In the genomic region with DNA sequence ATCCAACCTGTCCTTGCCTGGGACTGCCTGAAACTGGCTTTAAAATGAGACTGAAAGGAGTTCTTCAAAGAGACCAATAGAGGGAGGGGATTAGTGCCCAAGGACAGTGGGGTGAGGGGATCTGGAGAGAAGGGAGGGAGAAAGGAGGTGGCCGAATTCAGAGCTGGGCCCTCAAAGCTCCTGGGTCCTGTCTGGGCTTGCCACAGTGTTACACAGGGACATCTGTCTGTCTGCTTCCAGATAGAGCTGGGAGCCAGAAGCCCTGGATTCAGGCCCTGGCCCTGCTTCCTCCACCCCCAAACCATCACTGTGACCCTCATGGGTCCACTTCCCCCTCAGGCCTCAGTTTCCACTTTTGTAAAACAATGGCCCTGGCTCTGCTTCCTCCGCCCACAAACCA, we compare ENCODE assay signal across 25 cellular contexts. TPM values are rescaled to one million over a fixed set of nuclear protein-coding genes. Genes with fewer than 3 reads are reported as not detected.
DNase-seq lines count a peak whose midpoint lies in the region; ATAC-seq, FAIRE-seq and TF ChIP-seq lines count a peak whose summit lies in the region.
"Had no signal": no experiment of that assay in that cellular context is flagged by ENCODE, and none has a peak within 500 bp of the region (broad histone marks: within the 10 kb centered on the region; RNA-seq: fewer than 3 reads in every experiment).

No MANE protein-coding gene starts in this region.

- H3K56ac ChIP-seq in H1 (replicated peaks; ENCODE audit: insufficient read length, low read depth, low read length) = no peak overlapping the region

- FAIRE-seq in H1 (lab: Jason Lieb, UNC) = no peak
- FAIRE-seq: GM12891, RCC 7860 had no signal

- no peak overlapping the region for H4K8ac ChIP-seq in H1 (ENCODE audit: extremely low read depth, insufficient read depth, low read length)

- 94% methylated on average over 2 of the region's 2 CpGs for WGBS in right cardiac atrium
- WGBS in H1 (ENCODE audit: extremely low coverage in 1 of 2, insufficient coverage in 1 of 2, insufficient read length in 1 of 2, insufficient replicate concordance in 2 of 2, low coverage in 1 of 2, low lambda C conversion rate in 2 of 2, missing lambda C conversion rate in 1 of 2), 2 experiments = 94% methylated on average over 2 of the region's 2 CpGs; no CpG with 5 or more reads in 1 of the 2 experiments

- H2BK15ac ChIP-seq in H1 (ENCODE audit: low read length) = 0 out of 2 replicates have a peak overlapping the region, but pooled peaks have one; percentile 61

- H3K4ac ChIP-seq in H1 (replicated peaks; ENCODE audit: insufficient read length, low read depth, low read length) = no peak overlapping the region

- ATAC-seq in right cardiac atrium (no peak), Right ventricle myocardium inferior (no peak)
- ATAC-seq: GM23338 had no signal

- no peak overlapping the region for H2BK20ac ChIP-seq in H1 (ENCODE audit: low read length)

- H3K4me3 ChIP-seq in right cardiac atrium (ENCODE audit: low read length) (no peak overlapping the region), H1 (ENCODE audit: extremely low read depth in 1 of 4, insufficient read depth in 2 of 4, low read depth in 3 of 4, low read length in 4 of 4) (no peak overlapping the region)
- H3K4me3 ChIP-seq: BLaER1 treated with 17β-estradiol and CSF1 and Interleukin-3, amounts not matched to agents 10 nM and 100 nM; GM23338 had no signal

- no peak overlapping the region; the same call in 1 of the 2 replicates for H3K18ac ChIP-seq in H1 (ENCODE audit: extremely low read depth, low read length)

- no peak for TF ChIP-seq POLR2A in H1 (IDR thresholded peaks at IDR 0.05; ENCODE audit: control extremely low read depth in 1 of 2, low read depth in 2 of 2, low read length in 2 of 2)

- H3K9me3 ChIP-seq in right cardiac atrium (ENCODE audit: control insufficient read depth, low read length) (no peaks in the 10 kb centered on the region), H1 (ENCODE audit: insufficient read depth in 2 of 2, low read depth in 1 of 2, low read length in 1 of 2) (no peaks in the 10 kb centered on the region)
- H3K9me3 ChIP-seq: BLaER1 treated with 17β-estradiol and CSF1 and Interleukin-3, amounts not matched to agents 10 nM and 100 nM; Caco-2 had no signal

- peak; percentile 50 for DNase-seq in DMS 273 (lab: John Stamatoyannopoulos, UW; ENCODE audit: unreplicated experiment)
- no peak for DNase-seq in DMS 273 treated with DMSO at 0.1 percent for 48 hours (lab: John Stamatoyannopoulos, UW)
- no peak for DNase-seq in right cardiac atrium
- no peak for DNase-seq in Right ventricle myocardium inferior (ENCODE audit: missing footprints)
- no peak for DNase-seq in H1 (ENCODE audit: low read depth in 1 of 2, low spot score in 2 of 2)
- no peak for DNase-seq in putamen (ENCODE audit: low spot score)
- no peak for DNase-seq in activated CD4-positive, alpha-beta T cell treated with anti-CD3 and anti-CD28 coated beads for 4 hours
- DNase-seq: ACHN; Caco-2; CD4-positive, alpha-beta memory T cell; DMS153; HCEC 1CT; KG1; NCI-H1105; NCI-H146; NCI-H2029; NCI-H526; OCI-M1; SHP77 had no signal

- no peak overlapping the region for H4K5ac ChIP-seq in H1 (ENCODE audit: insufficient read length, low read depth, low read length)

- CTCF ChIA-PET in H1 (lab: Charles Lee; ENCODE audit: partially characterized antibody) = interaction anchor here (0.6 to 7.4 kb wide), 7 partner anchors 8 to 123 kb away, joined by 3 to 78 read pairs (median 4); a partner anchor contains a TSS

- H2BK120ac ChIP-seq in H1 (replicated peaks; ENCODE audit: low read depth, low read length) = peak overlapping the region; percentile 59

- peaks cover 17% of the 10 kb centered on the region; the same call in 1 of the 2 replicates for H3K23me2 ChIP-seq in H1 (ENCODE audit: low read depth, low read length)

- H3K27ac ChIP-seq in right cardiac atrium (ENCODE audit: low read length) (peak overlapping the region; percentile 96), H1 (ENCODE audit: low read depth, low read length) (no peak overlapping the region), temporal lobe (ENCODE audit: low read depth, low read length) (peak overlapping the region; percentile 73)
- H3K27ac ChIP-seq: 22Rv1; BLaER1 treated with 17β-estradiol and CSF1 and Interleukin-3, amounts not matched to agents 10 nM and 100 nM had no signal

- H3K27me3 ChIP-seq in right cardiac atrium (ENCODE audit: control insufficient read depth, insufficient read depth) = no peaks in the 10 kb centered on the region
- peaks cover 15 to 32% (median 28%) of the 10 kb centered on the region in 4 experiments for H3K27me3 ChIP-seq in H1 (replicated peaks in 1 of 4; ENCODE audit: control insufficient read depth in 3 of 4, extremely low read depth in 1 of 4, insufficient read depth in 3 of 4, low read length in 3 of 4)

- peaks cover 5 to 10% of the 10 kb centered on the region in 2 experiments for H4K20me1 ChIP-seq in H1 (replicated peaks in 1 of 2; ENCODE audit: control insufficient read depth in 1 of 2, insufficient read depth in 2 of 2, low read length in 2 of 2)

- no peak overlapping the region for H2BK12ac ChIP-seq in H1 (ENCODE audit: low read depth, low read length)

- H3K9ac ChIP-seq in H1 (replicated peaks in 1 of 4; ENCODE audit: extremely low read depth in 1 of 4, low read depth in 3 of 4, low read length in 3 of 4) = no peak overlapping the region
- H3K9ac ChIP-seq: BLaER1 treated with 17β-estradiol and CSF1 and Interleukin-3, amounts not matched to agents 10 nM and 100 nM had no signal

- H3K14ac ChIP-seq in H1 (ENCODE audit: insufficient read length) = no peak overlapping the region

- H3K36me3 ChIP-seq in H1 (ENCODE audit: control insufficient read depth in 2 of 4, insufficient read depth in 4 of 4, low read length in 3 of 4) = no peaks in the 10 kb centered on the region; a peak in 1 of 8 replicates
- H3K36me3 ChIP-seq: BLaER1 treated with 17β-estradiol and CSF1 and Interleukin-3, amounts not matched to agents 10 nM and 100 nM had no signal

- no peak for TF ChIP-seq CTCF in H1 (IDR thresholded peaks at IDR 0.05; ENCODE audit: control extremely low read depth in 1 of 3, insufficient read depth in 1 of 3, low read depth in 1 of 3, low read length in 3 of 3)

- H2AFZ ChIP-seq in H1 (ENCODE audit: low read length) = no peak overlapping the region
- H2AFZ ChIP-seq: GM23338 had no signal

- intact Hi-C loops in right cardiac atrium (cut with DNase I) (no loop called here), Right ventricle myocardium inferior (cut with DNase I) (no loop called here)

- H3K23ac ChIP-seq in H1 (ENCODE audit: insufficient read length) = no peak overlapping the region

- no peak overlapping the region for H3K4me2 ChIP-seq in H1 (ENCODE audit: insufficient read depth in 1 of 2, low read depth in 2 of 2, low read length in 2 of 2)
- H3K4me2 ChIP-seq: BLaER1 treated with 17β-estradiol and CSF1 and Interleukin-3, amounts not matched to agents 10 nM and 100 nM; GM23338 had no signal

- H3K79me2 ChIP-seq in H1 (ENCODE audit: control insufficient read depth in 1 of 2, insufficient read depth in 2 of 2, low read length in 2 of 2) = no peaks in the 10 kb centered on the region

- H3K4me1 ChIP-seq in right cardiac atrium (ENCODE audit: control insufficient read depth, insufficient read depth, low read length) (peaks cover 5% of the 10 kb centered on the region), H1 (replicated peaks in 1 of 4; ENCODE audit: control insufficient read depth in 3 of 4, insufficient read depth in 4 of 4, low read length in 3 of 4) (peaks cover 0 to 18% (median 9%) of the 10 kb centered on the region in 4 experiments; a peak in 6 of 7 replicates)

- peak overlapping the region; percentile 53; the same call in 1 of the 2 replicates for H2AK5ac ChIP-seq in H1 (ENCODE audit: low read depth, low read length)

- H2BK5ac ChIP-seq in H1 (ENCODE audit: low read depth, low read length) = no peak overlapping the region; the same call in 1 of the 2 replicates

- no peak for TF ChIP-seq EP300 in H1 (IDR thresholded peaks at IDR 0.05; ENCODE audit: borderline replicate concordance in 1 of 2, low read depth in 2 of 2, low read length in 2 of 2)

- TF ChIP-seq RAD21 in H1 (IDR thresholded peaks at IDR 0.05 in 1 of 2, conservative IDR thresholded peaks at IDR 0.05 in 1 of 2; ENCODE audit: low read depth in 2 of 2, low read length in 2 of 2) = no peak

- POLR2A ChIA-PET in H1 (lab: Charles Lee; ENCODE audit: partially characterized antibody) = interaction anchor here (0.5 to 3.3 kb wide), 8 partner anchors 9 to 52 kb away, joined by 3 to 11 read pairs (median 4); a partner anchor contains a TSS

- H4K91ac ChIP-seq in H1 (replicated peaks; ENCODE audit: insufficient read length, low read length) = peak overlapping the region; percentile 80

- no peaks in the 10 kb centered on the region for H3K79me1 ChIP-seq in H1 (ENCODE audit: low read depth, low read length)

RNA-seq across cellular contexts. Expression of a gene that starts 3.6 kb away (rescaled TPM):
- total RNA-seq in right cardiac atrium = 10 to 100 TPM; 15.7 to 40.5 (median 31.3) TPM
- 40.4 TPM for polyA plus RNA-seq in right cardiac atrium
- total RNA-seq in Right ventricle myocardium inferior = 16.0 TPM
- 2.2 and 2.3 TPM in 2 replicates for total RNA-seq in H1 (2021; fragmentation: NEBNext Ultra II Directional; extraction: Animal tissue kit (Norgen Biotek cat#: 25700))
- 1.4 TPM in 2 replicates for polyA plus RNA-seq in H1 (2011; rRNA removed)
- 1.3 TPM for polyA plus RNA-seq in H1 (2011; cell fraction: cytosol; rRNA removed)
- 1.2 TPM for polyA plus RNA-seq in H1 (2011; cell fraction: nucleus; rRNA removed)
- polyA plus RNA-seq in H1 (2012, experiment 1 of 2) = 1.0 to 3.7 TPM (median 2.6 TPM) in 4 replicates
- polyA plus RNA-seq in H1 (2012, experiment 2 of 2) = 1.2 TPM
- 1.2 TPM for polyA plus RNA-seq in H1 (2013, experiment 1 of 2)
- polyA plus RNA-seq in H1 (2013, experiment 2 of 2) = 1.3 TPM
- polyA minus RNA-seq in H1 (2011; rRNA and poly(A)+ RNA removed) = 0.41 TPM in 2 replicates
- polyA minus RNA-seq in H1 (2011; cell fraction: cytosol; rRNA and poly(A)+ RNA removed) = 1.8 TPM
- not detected for polyA minus RNA-seq in H1 (2011; cell fraction: nucleus; rRNA and poly(A)+ RNA removed)
- total RNA-seq in temporal lobe = 6.6 TPM
- total RNA-seq: CD4-positive, alpha-beta memory T cell had no signal
- polyA plus RNA-seq: CD4-positive, alpha-beta memory T cell had no signal

RNA-seq across cellular contexts. Expression of a gene that starts 16.5 kb away (rescaled TPM):
- total RNA-seq in right cardiac atrium = 1 to 10 TPM; 5.0 to 8.3 (median 7.4) TPM
- polyA plus RNA-seq in right cardiac atrium = 7.9 TPM
- 4.4 TPM for total RNA-seq in Right ventricle myocardium inferior
- total RNA-seq in H1 (2021; fragmentation: NEBNext Ultra II Directional; extraction: Animal tissue kit (Norgen Biotek cat#: 25700)) = 7.8 and 7.9 TPM in 2 replicates
- polyA plus RNA-seq in H1 (2011; rRNA removed) = 8.0 and 13.0 TPM in 2 replicates
- 7.9 TPM for polyA plus RNA-seq in H1 (2011; cell fraction: cytosol; rRNA removed)
- polyA plus RNA-seq in H1 (2011; cell fraction: nucleus; rRNA removed) = 4.4 TPM
- polyA plus RNA-seq in H1 (2012, experiment 1 of 2) = 6.7 to 7.7 TPM (median 7.3 TPM) in 4 replicates
- polyA plus RNA-seq in H1 (2012, experiment 2 of 2) = 4.7 TPM
- polyA plus RNA-seq in H1 (2013, experiment 1 of 2) = 14.5 TPM
- polyA plus RNA-seq in H1 (2013, experiment 2 of 2) = 19.3 TPM
- polyA minus RNA-seq in H1 (2011; rRNA and poly(A)+ RNA removed) = 7.5 and 13.4 TPM in 2 replicates
- polyA minus RNA-seq in H1 (2011; cell fraction: cytosol; rRNA and poly(A)+ RNA removed) = 3.1 TPM
- 4.7 TPM for polyA minus RNA-seq in H1 (2011; cell fraction: nucleus; rRNA and poly(A)+ RNA removed)
- total RNA-seq in temporal lobe = 1.5 TPM
- total RNA-seq: CD4-positive, alpha-beta memory T cell had no signal

RNA-seq across cellular contexts. Expression of a gene that starts 54.7 kb away (rescaled TPM):
- 100 to 1,000 TPM; 216 to 253 (median 238) TPM for total RNA-seq in right cardiac atrium
- 134 TPM for polyA plus RNA-seq in right cardiac atrium
- 195 TPM for total RNA-seq in Right ventricle myocardium inferior
- 441 and 448 TPM in 2 replicates for total RNA-seq in H1 (2021; fragmentation: NEBNext Ultra II Directional; extraction: Animal tissue kit (Norgen Biotek cat#: 25700))
- 437 and 698 TPM in 2 replicates for polyA plus RNA-seq in H1 (2011; rRNA removed)
- polyA plus RNA-seq in H1 (2011; cell fraction: cytosol; rRNA removed) = 503 TPM
- 1,685 TPM for polyA plus RNA-seq in H1 (2011; cell fraction: nucleus; rRNA removed)
- 247 to 297 TPM (median 278 TPM) in 4 replicates for polyA plus RNA-seq in H1 (2012, experiment 1 of 2)
- 43.0 TPM for polyA plus RNA-seq in H1 (2012, experiment 2 of 2)
- 243 TPM for polyA plus RNA-seq in H1 (2013, experiment 1 of 2)
- 214 TPM for polyA plus RNA-seq in H1 (2013, experiment 2 of 2)
- polyA minus RNA-seq in H1 (2011; rRNA and poly(A)+ RNA removed) = 707 and 1,020 TPM in 2 replicates
- 330 TPM for polyA minus RNA-seq in H1 (2011; cell fraction: cytosol; rRNA and poly(A)+ RNA removed)
- 755 TPM for polyA minus RNA-seq in H1 (2011; cell fraction: nucleus; rRNA and poly(A)+ RNA removed)
- 453 TPM for total RNA-seq in temporal lobe
